ENCODE assay signal across 8 cellular contexts in the genomic region with DNA sequence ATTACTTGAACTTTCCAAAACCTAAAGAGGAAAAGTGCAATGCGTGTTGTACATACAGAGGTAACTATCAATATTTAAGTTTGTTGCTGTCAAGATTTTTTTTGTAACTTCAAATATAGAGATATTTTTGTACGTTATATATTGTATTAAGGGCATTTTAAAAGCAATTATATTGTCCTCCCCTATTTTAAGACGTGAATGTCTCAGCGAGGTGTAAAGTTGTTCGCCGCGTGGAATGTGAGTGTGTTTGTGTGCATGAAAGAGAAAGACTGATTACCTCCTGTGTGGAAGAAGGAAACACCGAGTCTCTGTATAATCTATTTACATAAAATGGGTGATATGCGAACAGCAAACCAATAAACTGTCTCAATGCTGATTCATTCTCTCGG. TPM values are rescaled to one million over a fixed set of nuclear protein-coding genes. Genes with fewer than 3 reads are reported as not detected.
DNase-seq lines count a peak whose midpoint lies in the region; ATAC-seq, FAIRE-seq and TF ChIP-seq lines count a peak whose summit lies in the region.

No MANE protein-coding gene starts in this region.

- FAIRE-seq in endothelial cell of umbilical vein (lab: Jason Lieb, UNC) = no peak

- H3K9me3 ChIP-seq in endothelial cell of umbilical vein (replicated peaks; ENCODE audit: control insufficient read depth, insufficient read depth, low read length) (no peaks in the 10 kb centered on the region), ovary (no peaks in the 10 kb centered on the region)

- peak overlapping the region; percentile 91 for H3K4me2 ChIP-seq in endothelial cell of umbilical vein (ENCODE audit: insufficient read depth, low read length)

- intact Hi-C loops in endothelial cell of umbilical vein (cut with micrococcal nuclease) (loop anchor here (1.0 to 5.0 kb wide), 7 partner anchors 99 to 734 kb away; a partner anchor contains a TSS), ovary (cut with DNase I) (loop anchor here (2.0 to 10.0 kb wide), 7 partner anchors 100 to 695 kb away; no protein-coding TSS in a partner anchor)

- H3K4me1 ChIP-seq in endothelial cell of umbilical vein (ENCODE audit: control insufficient read depth, extremely low read depth, insufficient read depth, low read length) (peaks cover 47% of the 10 kb centered on the region), ovary (ENCODE audit: insufficient read depth) (peaks cover 10% of the 10 kb centered on the region)

- H2AFZ ChIP-seq in endothelial cell of umbilical vein (ENCODE audit: low read depth, low read length) = peak overlapping the region; percentile 33

- H3K36me3 ChIP-seq in GM06990 (ENCODE audit: control insufficient read depth, insufficient read depth, low read length) = no peaks in the 10 kb centered on the region
- no peaks in the 10 kb centered on the region for H3K36me3 ChIP-seq in endothelial cell of umbilical vein (ENCODE audit: control insufficient read depth in 2 of 2, extremely low read depth in 1 of 2, insufficient read depth in 2 of 2, low read length in 2 of 2)
- H3K36me3 ChIP-seq in ovary = no peaks in the 10 kb centered on the region

- no peaks in the 10 kb centered on the region for H3K9me1 ChIP-seq in endothelial cell of umbilical vein (replicated peaks; ENCODE audit: control insufficient read depth, extremely low read depth, insufficient read depth, low read length)

- TF ChIP-seq CTCF in GM06990 (IDR thresholded peaks at IDR 0.05; ENCODE audit: insufficient read depth, low read length, poor library complexity, severe bottlenecking) (no peak), endothelial cell of umbilical vein (IDR thresholded peaks at IDR 0.05; ENCODE audit: extremely low read depth in 1 of 2, insufficient read depth in 1 of 2, low read depth in 1 of 2, low read length in 2 of 2) (no peak), ovary (IDR thresholded peaks at IDR 0.05) (no peak)

- peak overlapping the region; percentile 80 for H3K27ac ChIP-seq in endothelial cell of umbilical vein (ENCODE audit: insufficient read depth, low read depth, low read length)
- peak overlapping the region in 1 of 2 donors; percentile 76 for H3K27ac ChIP-seq in ovary

- TF ChIP-seq EP300 in ovary (IDR thresholded peaks at IDR 0.05) = no peak

- peak overlapping the region; percentile 55 for H3K4me3 ChIP-seq in GM06990 (replicated peaks; ENCODE audit: low read depth, low read length)
- H3K4me3 ChIP-seq in endothelial cell of umbilical vein (replicated peaks in 1 of 3; ENCODE audit: insufficient read depth in 1 of 3, low read depth in 1 of 3, low read length in 3 of 3) = peak overlapping the region; percentile 91 to 95 (median 93)
- H3K4me3 ChIP-seq in ovary = peak overlapping the region; percentile 70

- peaks cover 20% of the 10 kb centered on the region for H3K79me2 ChIP-seq in endothelial cell of umbilical vein (ENCODE audit: control insufficient read depth, insufficient read depth, low read length)

- WGBS in ovary, 3 donors = 21 to 30% (median 25%) methylated on average over 10 of the region's 10 CpGs

- H3K27me3 ChIP-seq in GM06990 (replicated peaks; ENCODE audit: control insufficient read depth, insufficient read depth, low read length) = peaks cover 8% of the 10 kb centered on the region
- no peaks in the 10 kb centered on the region for H3K27me3 ChIP-seq in endothelial cell of umbilical vein (ENCODE audit: control insufficient read depth in 2 of 2, insufficient read depth in 2 of 2, low read length in 2 of 2)
- no peaks in the 10 kb centered on the region for H3K27me3 ChIP-seq in ovary

- BruUV-seq in endothelial cell of umbilical vein (replicated peaks; lab: Mats Ljungman, UMichigan) = no TSS peak

- dilution Hi-C loops in endothelial cell of umbilical vein (cut with MboI; ENCODE audit: extremely low pct_ligation_motif_present, low sequenced_read_pairs) = no loop called here

- POLR2A ChIA-PET in endothelial cell of umbilical vein (lab: Charles Lee) = interaction anchor here (1.0 to 2.0 kb wide), 3 partner anchors 22 to 547 kb away, joined by 5 to 10 read pairs (median 6); no protein-coding TSS in a partner anchor

- TF ChIP-seq POLR2A in endothelial cell of umbilical vein (IDR thresholded peaks at IDR 0.05; ENCODE audit: low read depth, low read length) = no peak
- no peak for TF ChIP-seq POLR2A in ovary (IDR thresholded peaks at IDR 0.05)
- TF ChIP-seq POLR2A in GM18505 (IDR thresholded peaks at IDR 0.05; ENCODE audit: borderline replicate concordance, extremely low read depth, insufficient read depth, insufficient read length) = no peak

- H3K9ac ChIP-seq in endothelial cell of umbilical vein (replicated peaks; ENCODE audit: extremely low read depth, insufficient read depth, low read length) = peak overlapping the region; percentile 72

- DNase-seq in GM06990 (ENCODE audit: extremely low read depth, insufficient read length) (no peak), NCI-H526 treated with DMSO at 0.1 percent for 48 hours (lab: John Stamatoyannopoulos, UW) (peak; percentile 57), endothelial cell of umbilical vein (ENCODE audit: low read depth, low spot score) (no peak), ovary (no peak), SKM-1 treated with dmso at 0.1 percent for 144 hours (lab: John Stamatoyannopoulos, UW; ENCODE audit: unreplicated experiment) (no peak), SKM-1 (lab: John Stamatoyannopoulos, UW; ENCODE audit: unreplicated experiment) (no peak)

- no peaks in the 10 kb centered on the region for H4K20me1 ChIP-seq in endothelial cell of umbilical vein (replicated peaks; ENCODE audit: control insufficient read depth, extremely low read depth, insufficient read depth, low read length)

- CTCF ChIA-PET in endothelial cell of umbilical vein (lab: Charles Lee) = interaction anchor here (0.8 to 9.0 kb wide), 18 partner anchors 11 to 553 kb away, joined by 3 to 117 read pairs (median 8); no protein-coding TSS in a partner anchor

- no peak for ATAC-seq in GM19328 (IDR thresholded peaks at IDR 0.05; ENCODE audit: unreplicated experiment)
- ATAC-seq in GM18505 (IDR thresholded peaks at IDR 0.05; ENCODE audit: unreplicated experiment) = no peak

TF ChIP-seq in endothelial cell of umbilical vein, 7 proteins besides CTCF, POLR2A, EP300 and RAD21:
- no peak for TF ChIP-seq FOS (IDR thresholded peaks at IDR 0.05; ENCODE audit: borderline replicate concordance, insufficient read depth, low read length)
- TF ChIP-seq, protein P1, sequence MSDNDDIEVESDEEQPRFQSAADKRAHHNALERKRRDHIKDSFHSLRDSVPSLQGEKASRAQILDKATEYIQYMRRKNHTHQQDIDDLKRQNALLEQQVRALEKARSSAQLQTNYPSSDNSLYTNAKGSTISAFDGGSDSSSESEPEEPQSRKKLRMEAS (IDR thresholded peaks at IDR 0.05; ENCODE audit: insufficient read depth, insufficient read length) = no peak
- TF ChIP-seq POLR2AphosphoS5 (IDR thresholded peaks at IDR 0.05; ENCODE audit: insufficient read depth, low read depth, low read length) = no peak
- no peak for TF ChIP-seq GATA2 (IDR thresholded peaks at IDR 0.05; ENCODE audit: insufficient read depth, insufficient read length, low read depth, low read length)
- no peak for TF ChIP-seq MYC (IDR thresholded peaks at IDR 0.05; ENCODE audit: low read depth, low read length)
- TF ChIP-seq EZH2 (IDR thresholded peaks at IDR 0.05; ENCODE audit: borderline replicate concordance, low read depth, low read length, severe bottlenecking) = no peak

RNA-seq across cellular contexts. Expression of a gene that starts 2.1 kb away (rescaled TPM):
- total RNA-seq in endothelial cell of umbilical vein = 36.7 and 45.3 TPM in 2 replicates
- polyA plus RNA-seq in endothelial cell of umbilical vein = 40.0 and 55.5 TPM in 2 replicates
- 38.6 and 41.8 TPM in 2 replicates for polyA plus RNA-seq in endothelial cell of umbilical vein (2011; cell fraction: cytosol; rRNA removed)
- polyA plus RNA-seq in endothelial cell of umbilical vein (2011; cell fraction: nucleus; rRNA removed) = 49.5 and 61.8 TPM in 2 replicates
- polyA plus RNA-seq in endothelial cell of umbilical vein (2012) = 35.5 and 48.4 TPM in 2 replicates
- 40.7 and 47.6 TPM in 2 replicates for polyA minus RNA-seq in endothelial cell of umbilical vein
- polyA minus RNA-seq in endothelial cell of umbilical vein (2011; cell fraction: cytosol; rRNA and poly(A)+ RNA removed) = 33.7 TPM
- 21.9 and 33.6 TPM in 2 replicates for polyA minus RNA-seq in endothelial cell of umbilical vein (2011; cell fraction: nucleus; rRNA and poly(A)+ RNA removed)
- total RNA-seq in ovary = 10 to 100 TPM in 5 of 7 donors, 1 to 10 TPM in 2; 8.2 to 83.8 (median 17.5) TPM
- 10 to 100 TPM; 33.2 to 47.2 TPM for polyA plus RNA-seq in ovary

RNA-seq across cellular contexts. Expression of a gene that starts 13.0 kb away (rescaled TPM):
- total RNA-seq in endothelial cell of umbilical vein (36.7 and 42.4 TPM in 2 replicates), ovary (10 to 100 TPM; 46.7 to 77.5 (median 52.6) TPM)
- polyA plus RNA-seq in endothelial cell of umbilical vein (15.4 and 17.3 TPM in 2 replicates), ovary (10 to 100 TPM; 27.4 to 32.0 TPM)
- polyA plus RNA-seq in endothelial cell of umbilical vein (2011; cell fraction: cytosol; rRNA removed) = 19.9 and 24.1 TPM in 2 replicates
- 53.1 and 58.4 TPM in 2 replicates for polyA plus RNA-seq in endothelial cell of umbilical vein (2011; cell fraction: nucleus; rRNA removed)
- polyA plus RNA-seq in endothelial cell of umbilical vein (2012) = 17.9 and 19.2 TPM in 2 replicates
- 58.1 and 80.1 TPM in 2 replicates for polyA minus RNA-seq in endothelial cell of umbilical vein
- polyA minus RNA-seq in endothelial cell of umbilical vein (2011; cell fraction: cytosol; rRNA and poly(A)+ RNA removed) = 18.7 TPM
- 85.3 and 127 TPM in 2 replicates for polyA minus RNA-seq in endothelial cell of umbilical vein (2011; cell fraction: nucleus; rRNA and poly(A)+ RNA removed)
